Comparison of ENCODE assay signal across 14 cellular contexts in the genomic region with DNA sequence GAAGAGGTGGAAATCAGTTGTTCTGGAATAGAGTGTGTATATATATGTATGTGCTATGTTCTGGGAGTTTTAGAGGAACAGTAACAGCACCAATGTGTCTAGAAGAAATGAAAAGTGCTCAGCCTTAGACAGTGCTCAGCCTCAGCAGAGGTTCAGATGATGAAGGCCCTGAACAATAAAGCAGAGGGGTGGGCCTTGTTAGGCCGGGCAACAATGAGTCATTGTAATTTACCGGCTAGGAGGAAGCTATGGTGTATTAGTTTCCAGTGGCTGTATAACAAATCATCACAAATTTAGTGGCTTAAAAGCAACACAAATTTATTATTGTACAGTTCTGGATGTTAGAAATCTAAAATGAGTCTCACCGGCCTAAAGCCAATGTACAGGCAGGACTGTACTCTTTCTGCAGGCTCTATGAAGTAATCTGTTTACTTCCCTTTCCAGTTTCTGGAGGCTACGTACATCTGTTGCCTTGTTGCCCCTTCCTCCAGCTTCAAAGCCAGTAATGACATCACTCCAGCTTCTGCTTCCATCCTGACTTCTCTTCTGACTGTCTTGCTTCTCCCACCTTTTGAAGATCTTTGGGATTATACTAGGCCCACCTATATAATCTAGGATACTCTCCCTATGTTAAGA.
DNase-seq lines count a peak whose midpoint lies in the region; ATAC-seq, FAIRE-seq and TF ChIP-seq lines count a peak whose summit lies in the region.
"Had no signal": no experiment of that assay in that cellular context is flagged by ENCODE, and none has a peak within 500 bp of the region (broad histone marks: within the 10 kb centered on the region; RNA-seq: fewer than 3 reads in every experiment).

No MANE protein-coding gene starts in this region.

- H4K20me1 ChIP-seq in fibroblast of lung (ENCODE audit: control insufficient read depth, extremely low read depth, insufficient read depth, low read length), result no peaks in the 10 kb centered on the region

- H3K9me3 ChIP-seq in fibroblast of lung (ENCODE audit: control insufficient read depth, insufficient read depth, low read depth, low read length) (no peaks in the 10 kb centered on the region), psoas muscle (no peaks in the 10 kb centered on the region), transverse colon (no peaks in the 10 kb centered on the region), small intestine (ENCODE audit: control insufficient read depth, low read depth) (no peaks in the 10 kb centered on the region)

- ATAC-seq in psoas muscle, result peak in 1 of 4 donors; percentile 27
- no peak for ATAC-seq in HG02623 (IDR thresholded peaks at IDR 0.05; ENCODE audit: unreplicated experiment)
- ATAC-seq: naive thymus-derived CD8-positive, alpha-beta T cell had no signal

- no peak for FAIRE-seq in small intestine (lab: Jason Lieb, UNC)
- FAIRE-seq: D721Med had no signal

- H3K79me2 ChIP-seq in fibroblast of lung (ENCODE audit: control insufficient read depth, insufficient read depth, low read length), result no peaks in the 10 kb centered on the region
- H3K79me2 ChIP-seq: hepatocyte had no signal

- H3K36me3 ChIP-seq in fibroblast of lung (ENCODE audit: control insufficient read depth, insufficient read depth, low read length) (no peaks in the 10 kb centered on the region), psoas muscle (ENCODE audit: insufficient read depth in 1 of 2, low read depth in 1 of 2) (no peaks in the 10 kb centered on the region), transverse colon (no peaks in the 10 kb centered on the region), small intestine (ENCODE audit: control insufficient read depth in 2 of 2, insufficient read depth in 2 of 2, low read length in 2 of 2) (no peaks in the 10 kb centered on the region)

- TF ChIP-seq POLR2A in transverse colon (IDR thresholded peaks at IDR 0.05), result no peak

- H3K27me3 ChIP-seq in fibroblast of lung (ENCODE audit: control insufficient read depth, insufficient read depth, low read length) (no peaks in the 10 kb centered on the region), psoas muscle (ENCODE audit: insufficient read depth in 3 of 3, low read length in 2 of 3) (no peaks in the 10 kb centered on the region), transverse colon (no peaks in the 10 kb centered on the region), small intestine (ENCODE audit: control insufficient read depth in 2 of 2, insufficient read depth in 2 of 2, low read length in 2 of 2) (no peaks in the 10 kb centered on the region)
- H3K27me3 ChIP-seq: hepatocyte had no signal

- no peak overlapping the region for H3K4me2 ChIP-seq in fibroblast of lung (ENCODE audit: extremely low read depth, insufficient read depth, low read length)
- H3K4me2 ChIP-seq: hepatocyte had no signal

- H3K4me3 ChIP-seq in fibroblast of lung (replicated peaks in 1 of 4; ENCODE audit: control extremely low read depth in 1 of 4, insufficient read depth in 1 of 4, low read depth in 3 of 4, low read length in 4 of 4) (no peak overlapping the region), psoas muscle (no peak overlapping the region), transverse colon (no peak overlapping the region), small intestine (ENCODE audit: low read depth in 1 of 2, low read length in 2 of 2) (no peak overlapping the region)
- H3K4me3 ChIP-seq: hepatocyte had no signal

- no peak for TF ChIP-seq EP300 in transverse colon (IDR thresholded peaks at IDR 0.05; ENCODE audit: low read depth)

- H2AFZ ChIP-seq in fibroblast of lung (ENCODE audit: low read length), result no peak overlapping the region
- H2AFZ ChIP-seq: hepatocyte had no signal

- intact Hi-C loops in psoas muscle (cut with DNase I) (no loop called here), transverse colon (cut with DNase I; ENCODE audit: low total_unique reads) (no loop called here)

- 21 to 31% (median 24%) methylated on average over 4 of the region's 4 CpGs for WGBS in psoas muscle, 3 donors
- WGBS in transverse colon (ENCODE audit: low coverage in 1 of 2), 2 donors, result 39 to 48% methylated on average over 4 of the region's 4 CpGs
- WGBS in small intestine, 3 donors, result 46 to 59% (median 47%) methylated on average over 4 of the region's 4 CpGs

- H3K4me1 ChIP-seq in fibroblast of lung (ENCODE audit: control insufficient read depth, extremely low read depth, insufficient read depth, low read length) (no peaks in the 10 kb centered on the region), psoas muscle (no peaks in the 10 kb centered on the region), transverse colon (no peaks in the 10 kb centered on the region), small intestine (ENCODE audit: control insufficient read depth in 2 of 2, insufficient read depth in 1 of 2, low read depth in 1 of 2, low read length in 1 of 2) (no peaks in the 10 kb centered on the region)

- DNase-seq in GDM1 (lab: John Stamatoyannopoulos, UW), result peak; percentile 7
- peak; percentile 76 for DNase-seq in NOMO-1 treated with DMSO at 0.1 percent for 48 hours (lab: John Stamatoyannopoulos, UW; ENCODE audit: unreplicated experiment)
- peak; percentile 42 to 43 for DNase-seq in fibroblast of lung (ENCODE audit: low read depth in 2 of 2)
- DNase-seq in psoas muscle, result no peak
- no peak for DNase-seq in transverse colon
- DNase-seq in stimulated activated CD4-positive, alpha-beta T cell treated with anti-CD3 and anti-CD28 coated beads, Interleukin-4, amount 100 ng/mL, for 1 hour, result no peak
- DNase-seq in small intestine, result no peak
- DNase-seq: activated T-cell treated with anti-CD3 and anti-CD28 coated beads, Interleukin-2, amount 50 U/mL, for 48 hours; central memory CD4-positive, alpha-beta T cell; naive thymus-derived CD8-positive, alpha-beta T cell; stimulated activated CD4-positive, alpha-beta T cell treated with anti-CD3 and anti-CD28 coated beads, Interleukin-1b, Interleukin-23, amount 100 ng/mL, for 48 hours had no signal

- no peak overlapping the region for H3K9ac ChIP-seq in fibroblast of lung (ENCODE audit: insufficient read depth, low read length)

- TF ChIP-seq CTCF in fibroblast of lung (conservative IDR thresholded peaks at IDR 0.05 in 1 of 2, IDR thresholded peaks at IDR 0.05 in 1 of 2; ENCODE audit: low read depth in 1 of 2, low read length in 2 of 2), result no peak
- TF ChIP-seq CTCF in psoas muscle (IDR thresholded peaks at IDR 0.05), result no peak
- TF ChIP-seq CTCF in transverse colon (IDR thresholded peaks at IDR 0.05), result no peak

- in situ Hi-C loops in transverse colon (cut with MboI; ENCODE audit: low pct_ligation_motif_present in 1 of 4, low pct_unique_long_range_greater_than_20kb in 1 of 4, low sequenced_read_pairs in 3 of 4), result no loop called here

- H3K27ac ChIP-seq in fibroblast of lung (ENCODE audit: insufficient read depth, low read length), result no peak overlapping the region
- H3K27ac ChIP-seq in psoas muscle, result peak overlapping the region; percentile 50
- peak overlapping the region in 1 of 4 donors; percentile 47 for H3K27ac ChIP-seq in transverse colon
- H3K27ac ChIP-seq in small intestine (ENCODE audit: low read depth in 1 of 2, low read length in 1 of 2), result peak overlapping the region in 1 of 2 donors; percentile 58
- H3K27ac ChIP-seq: hepatocyte had no signal

Comparison
In these comparisons a context has a peak if more than half of its experiments do, and no peak if none do; other contexts are left out.
1. DNase-seq: peak in GDM1 (single experiment), NOMO-1 treated with DMSO at 0.1 percent for 48 hours (single experiment) and fibroblast of lung (2 of 2); none in psoas muscle (0 of 2), transverse colon (single experiment), stimulated activated CD4-positive, alpha-beta T cell treated with anti-CD3 and anti-CD28 coated beads, Interleukin-4, amount 100 ng/mL, for 1 hour (single experiment) and small intestine (single experiment).